In the genomic region with DNA sequence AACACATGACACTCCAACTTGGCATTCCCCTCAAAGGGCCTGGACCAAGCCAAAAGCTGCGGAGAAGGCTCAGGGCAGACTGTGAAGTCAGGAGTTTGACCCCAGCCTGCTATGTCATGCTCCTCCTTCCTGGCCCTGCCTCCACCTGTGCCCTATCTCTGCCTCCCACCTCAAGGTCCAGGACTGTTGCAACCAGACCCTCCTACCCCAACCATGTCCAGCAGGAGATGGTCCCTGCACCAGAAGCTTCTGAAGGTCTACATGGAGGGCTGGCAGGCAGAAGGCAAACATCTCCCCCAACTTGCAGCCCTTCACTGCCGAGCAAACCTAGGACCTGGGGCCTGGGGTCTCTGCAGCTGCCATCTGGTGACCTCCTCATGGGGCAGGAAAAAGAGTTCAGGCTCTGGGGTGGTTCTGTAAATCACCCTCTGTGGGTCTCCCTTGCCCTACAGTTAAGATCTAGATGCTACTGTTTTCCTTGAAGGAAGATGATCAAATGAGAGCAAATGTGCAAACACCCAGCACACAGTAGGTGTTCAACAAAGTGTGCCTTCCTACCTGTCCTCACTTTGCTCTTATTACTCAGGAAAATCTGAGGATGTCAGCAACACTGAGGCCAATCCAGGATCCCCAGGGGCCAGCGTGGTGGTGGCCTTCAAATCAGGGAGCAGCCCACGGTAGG, we compare ENCODE assay signal across 2 cellular contexts.
TF ChIP-seq lines count a peak whose summit lies in the region.

No MANE protein-coding gene starts in this region.

TF ChIP-seq in A549, 52 proteins besides CTCF, POLR2A, EP300 and RAD21:
- TF ChIP-seq, protein P1, sequence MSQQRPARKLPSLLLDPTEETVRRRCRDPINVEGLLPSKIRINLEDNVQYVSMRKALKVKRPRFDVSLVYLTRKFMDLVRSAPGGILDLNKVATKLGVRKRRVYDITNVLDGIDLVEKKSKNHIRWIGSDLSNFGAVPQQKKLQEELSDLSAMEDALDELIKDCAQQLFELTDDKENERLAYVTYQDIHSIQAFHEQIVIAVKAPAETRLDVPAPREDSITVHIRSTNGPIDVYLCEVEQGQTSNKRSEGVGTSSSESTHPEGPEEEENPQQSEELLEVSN (IDR thresholded peaks at IDR 0.05; ENCODE audit: borderline replicate concordance, low read depth), result no peak
- no peak for TF ChIP-seq EHF (CRISPR knock-in tag; IDR thresholded peaks at IDR 0.05)
- TF ChIP-seq TP53 (CRISPR knock-in tag; IDR thresholded peaks at IDR 0.05), result no peak
- TF ChIP-seq HOXB13 (CRISPR knock-in tag; IDR thresholded peaks at IDR 0.05; ENCODE audit: low read depth), result no peak
- TF ChIP-seq PHF8 (IDR thresholded peaks at IDR 0.05; ENCODE audit: borderline replicate concordance, low read depth), result no peak
- no peak for TF ChIP-seq CHD2 (IDR thresholded peaks at IDR 0.05; ENCODE audit: low read length, partially characterized antibody)
- TF ChIP-seq ESRRA (IDR thresholded peaks at IDR 0.05; ENCODE audit: borderline replicate concordance, low read length), result no peak
- TF ChIP-seq, protein P2, sequence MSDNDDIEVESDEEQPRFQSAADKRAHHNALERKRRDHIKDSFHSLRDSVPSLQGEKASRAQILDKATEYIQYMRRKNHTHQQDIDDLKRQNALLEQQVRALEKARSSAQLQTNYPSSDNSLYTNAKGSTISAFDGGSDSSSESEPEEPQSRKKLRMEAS (IDR thresholded peaks at IDR 0.05), result no peak
- TF ChIP-seq, protein P3, sequence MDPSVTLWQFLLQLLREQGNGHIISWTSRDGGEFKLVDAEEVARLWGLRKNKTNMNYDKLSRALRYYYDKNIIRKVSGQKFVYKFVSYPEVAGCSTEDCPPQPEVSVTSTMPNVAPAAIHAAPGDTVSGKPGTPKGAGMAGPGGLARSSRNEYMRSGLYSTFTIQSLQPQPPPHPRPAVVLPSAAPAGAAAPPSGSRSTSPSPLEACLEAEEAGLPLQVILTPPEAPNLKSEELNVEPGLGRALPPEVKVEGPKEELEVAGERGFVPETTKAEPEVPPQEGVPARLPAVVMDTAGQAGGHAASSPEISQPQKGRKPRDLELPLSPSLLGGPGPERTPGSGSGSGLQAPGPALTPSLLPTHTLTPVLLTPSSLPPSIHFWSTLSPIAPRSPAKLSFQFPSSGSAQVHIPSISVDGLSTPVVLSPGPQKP (IDR thresholded peaks at IDR 0.05; ENCODE audit: low read depth, low read length), result no peak
- no peak for TF ChIP-seq ZNF302 (CRISPR knock-in tag; IDR thresholded peaks at IDR 0.05)
- TF ChIP-seq EHMT2 (IDR thresholded peaks at IDR 0.05; ENCODE audit: low read depth), result no peak
- TF ChIP-seq REST (IDR thresholded peaks at IDR 0.05), result no peak
- TF ChIP-seq SMC3 (IDR thresholded peaks at IDR 0.05), result no peak
- no peak for TF ChIP-seq MYC (IDR thresholded peaks at IDR 0.05; ENCODE audit: borderline replicate concordance, low read length)
- no peak for TF ChIP-seq MAZ (IDR thresholded peaks at IDR 0.05; ENCODE audit: borderline replicate concordance, low read depth, low read length)
- TF ChIP-seq GATA3 (IDR thresholded peaks at IDR 0.05; ENCODE audit: borderline replicate concordance), result no peak
- no peak for TF ChIP-seq TFCP2L1 (CRISPR knock-in tag; IDR thresholded peaks at IDR 0.05)

TF ChIP-seq in GM23338, 12 proteins besides CTCF, POLR2A, EP300 and RAD21:
- TF ChIP-seq POLR2AphosphoS5 (IDR thresholded peaks at IDR 0.05; ENCODE audit: low read depth) (no peak), ETS1 (IDR thresholded peaks at IDR 0.05) (no peak), ZNF462 (CRISPR knock-in tag; IDR thresholded peaks at IDR 0.05) (no peak), EZH2 (IDR thresholded peaks at IDR 0.05; ENCODE audit: low read depth, unreplicated experiment) (no peak), ZNF331 (CRISPR knock-in tag; IDR thresholded peaks at IDR 0.05; ENCODE audit: low read depth) (no peak), NANOG (IDR thresholded peaks at IDR 0.05; ENCODE audit: borderline replicate concordance) (no peak), CREB1 (CRISPR knock-in tag; IDR thresholded peaks at IDR 0.05; ENCODE audit: low read depth) (no peak), ZNF114 (CRISPR knock-in tag; IDR thresholded peaks at IDR 0.05) (no peak), JUNB (IDR thresholded peaks at IDR 0.05; ENCODE audit: unreplicated experiment) (no peak), REST (IDR thresholded peaks at IDR 0.05; ENCODE audit: unreplicated experiment) (no peak), EZH2phosphoT487 (IDR thresholded peaks at IDR 0.05; ENCODE audit: unreplicated experiment) (no peak), STAT1 (IDR thresholded peaks at IDR 0.05; ENCODE audit: unreplicated experiment) (no peak)
